Comparison of ENCODE assay signal across 19 cellular contexts in genomic region chr9:9799287-9799686, GRCh38.
DNase-seq lines count a peak whose midpoint lies in the region; ATAC-seq and TF ChIP-seq lines count a peak whose summit lies in the region.
"Had no signal": no experiment of that assay in that cellular context is flagged by ENCODE, and none has a peak within 500 bp of the region (broad histone marks: within the 10 kb centered on the region; RNA-seq: fewer than 3 reads in every experiment).

No MANE protein-coding gene starts in this region.

- no peak overlapping the region; the same call in 1 of the 2 replicates for H3K27ac Mint-ChIP-seq in GM23338
- H3K27ac Mint-ChIP-seq: CD14-positive monocyte; CD8-positive, alpha-beta T cell; H9; IgD-negative memory B cell had no signal

- no peaks in the 10 kb centered on the region for H3K36me3 Mint-ChIP-seq in GM23338 (ENCODE audit: low read depth)
- H3K36me3 Mint-ChIP-seq: CD14-positive monocyte; CD8-positive, alpha-beta T cell; IgD-negative memory B cell had no signal

- H3K36me3 ChIP-seq in spleen (no peaks in the 10 kb centered on the region), GM23338 (ENCODE audit: insufficient read depth) (no peaks in the 10 kb centered on the region)
- H3K36me3 ChIP-seq: BE2C had no signal

- no peak overlapping the region for H2AFZ ChIP-seq in GM23338

- H3K9me3 Mint-ChIP-seq in GM23338, result no peaks in the 10 kb centered on the region
- H3K9me3 Mint-ChIP-seq: CD14-positive monocyte; CD8-positive, alpha-beta T cell; H9; IgD-negative memory B cell had no signal

- H3K4me3 ChIP-seq in spleen (no peak overlapping the region), GM23338 (no peak overlapping the region)
- H3K4me3 ChIP-seq: A549 had no signal

- TF ChIP-seq POLR2A in spleen (IDR thresholded peaks at IDR 0.05), result no peak

- no peaks in the 10 kb centered on the region for H3K9me2 ChIP-seq in GM23338 (ENCODE audit: insufficient read depth)

- H3K4me1 Mint-ChIP-seq in GM23338, result peaks cover 20% of the 10 kb centered on the region; the same call in 2 of the 3 replicates
- H3K4me1 Mint-ChIP-seq: CD14-positive monocyte had no signal

- no peak overlapping the region for H3K4me2 ChIP-seq in GM23338
- H3K4me2 ChIP-seq: A549 had no signal

- intact Hi-C loops in spleen (cut with DNase I; ENCODE audit: low total_unique reads), result no loop called here

- H3K4me3 Mint-ChIP-seq in GM23338, result no peak overlapping the region
- H3K4me3 Mint-ChIP-seq: CD14-positive monocyte; CD8-positive, alpha-beta T cell; H9; IgD-negative memory B cell had no signal

- TF ChIP-seq CTCF in spleen (IDR thresholded peaks at IDR 0.05 in 8 of 11, conservative IDR thresholded peaks at IDR 0.05 in 3 of 11), result no peak
- TF ChIP-seq CTCF in GM23338 (conservative IDR thresholded peaks at IDR 0.05; ENCODE audit: low read depth in 2 of 2), result no peak

- no peaks in the 10 kb centered on the region for H3F3A ChIP-seq in GM23338 (replicated peaks; ENCODE audit: low read depth)

- no peaks in the 10 kb centered on the region for H3K27me3 Mint-ChIP-seq in GM23338 (ENCODE audit: insufficient read depth, low read depth, poor library complexity)
- H3K27me3 Mint-ChIP-seq: IgD-negative memory B cell had no signal

- H3K27ac ChIP-seq in spleen (no peak overlapping the region), GM23338 (ENCODE audit: low read depth) (no peak overlapping the region)
- H3K27ac ChIP-seq: A549 had no signal

- WGBS in spleen, 5 donors, result 81 to 98% (median 88%) methylated on average over 1 of the region's 1 CpG

- no peaks in the 10 kb centered on the region for H3K9me3 ChIP-seq in spleen
- H3K9me3 ChIP-seq: A549, BE2C had no signal

- H3K79me2 ChIP-seq in GM23338 (replicated peaks; ENCODE audit: insufficient read depth), result no peaks in the 10 kb centered on the region

- peak; percentile 52 for ATAC-seq in GM19043 (IDR thresholded peaks at IDR 0.05; ENCODE audit: low read depth, unreplicated experiment)
- peak; percentile 47 for ATAC-seq in HG02759 (IDR thresholded peaks at IDR 0.05; ENCODE audit: unreplicated experiment)
- peak; percentile 75 for ATAC-seq in HG03432 (IDR thresholded peaks at IDR 0.05; ENCODE audit: unreplicated experiment)
- ATAC-seq in GM23338, result no peak
- ATAC-seq: A549; CD8-positive, alpha-beta T cell had no signal

- H3K4me1 ChIP-seq in spleen (no peaks in the 10 kb centered on the region), GM23338 (ENCODE audit: insufficient read depth) (peaks cover 13% of the 10 kb centered on the region)
- H3K4me1 ChIP-seq: A549, BE2C had no signal

- DNase-seq in spleen, result no peak
- DNase-seq in activated T-cell treated with anti-CD3 and anti-CD28 coated beads for 4 hours, result no peak
- no peak for DNase-seq in NCI-H82 (lab: John Stamatoyannopoulos, UW)
- no peak for DNase-seq in GM23338 (ENCODE audit: low spot score)
- DNase-seq: BE2C; CD8-positive, alpha-beta T cell; COR-L47; DMS153; DND-41; GDM1; GOT3; H9; KG1 had no signal

- H3K27me3 ChIP-seq in spleen (replicated peaks in 1 of 7), result no peaks in the 10 kb centered on the region
- H3K27me3 ChIP-seq in GM23338 (ENCODE audit: insufficient read depth), result no peaks in the 10 kb centered on the region
- H3K27me3 ChIP-seq: BE2C had no signal

- no peaks in the 10 kb centered on the region for H4K20me1 ChIP-seq in GM23338 (replicated peaks; ENCODE audit: insufficient read depth)

TF ChIP-seq in GM23338, 12 proteins besides CTCF, POLR2A, EP300 and RAD21 (continues in another document):
- TF ChIP-seq NANOG (IDR thresholded peaks at IDR 0.05; ENCODE audit: borderline replicate concordance) (no peak), POLR2AphosphoS5 (IDR thresholded peaks at IDR 0.05; ENCODE audit: low read depth) (no peak), ZNF114 (CRISPR knock-in tag; IDR thresholded peaks at IDR 0.05) (no peak), ZNF331 (CRISPR knock-in tag; IDR thresholded peaks at IDR 0.05; ENCODE audit: low read depth) (no peak), STAT1 (IDR thresholded peaks at IDR 0.05; ENCODE audit: unreplicated experiment) (no peak), REST (IDR thresholded peaks at IDR 0.05; ENCODE audit: unreplicated experiment) (no peak), EZH2 (IDR thresholded peaks at IDR 0.05; ENCODE audit: low read depth, unreplicated experiment) (no peak), CREB1 (CRISPR knock-in tag; IDR thresholded peaks at IDR 0.05; ENCODE audit: low read depth) (no peak)
- TF ChIP-seq, protein P1, sequence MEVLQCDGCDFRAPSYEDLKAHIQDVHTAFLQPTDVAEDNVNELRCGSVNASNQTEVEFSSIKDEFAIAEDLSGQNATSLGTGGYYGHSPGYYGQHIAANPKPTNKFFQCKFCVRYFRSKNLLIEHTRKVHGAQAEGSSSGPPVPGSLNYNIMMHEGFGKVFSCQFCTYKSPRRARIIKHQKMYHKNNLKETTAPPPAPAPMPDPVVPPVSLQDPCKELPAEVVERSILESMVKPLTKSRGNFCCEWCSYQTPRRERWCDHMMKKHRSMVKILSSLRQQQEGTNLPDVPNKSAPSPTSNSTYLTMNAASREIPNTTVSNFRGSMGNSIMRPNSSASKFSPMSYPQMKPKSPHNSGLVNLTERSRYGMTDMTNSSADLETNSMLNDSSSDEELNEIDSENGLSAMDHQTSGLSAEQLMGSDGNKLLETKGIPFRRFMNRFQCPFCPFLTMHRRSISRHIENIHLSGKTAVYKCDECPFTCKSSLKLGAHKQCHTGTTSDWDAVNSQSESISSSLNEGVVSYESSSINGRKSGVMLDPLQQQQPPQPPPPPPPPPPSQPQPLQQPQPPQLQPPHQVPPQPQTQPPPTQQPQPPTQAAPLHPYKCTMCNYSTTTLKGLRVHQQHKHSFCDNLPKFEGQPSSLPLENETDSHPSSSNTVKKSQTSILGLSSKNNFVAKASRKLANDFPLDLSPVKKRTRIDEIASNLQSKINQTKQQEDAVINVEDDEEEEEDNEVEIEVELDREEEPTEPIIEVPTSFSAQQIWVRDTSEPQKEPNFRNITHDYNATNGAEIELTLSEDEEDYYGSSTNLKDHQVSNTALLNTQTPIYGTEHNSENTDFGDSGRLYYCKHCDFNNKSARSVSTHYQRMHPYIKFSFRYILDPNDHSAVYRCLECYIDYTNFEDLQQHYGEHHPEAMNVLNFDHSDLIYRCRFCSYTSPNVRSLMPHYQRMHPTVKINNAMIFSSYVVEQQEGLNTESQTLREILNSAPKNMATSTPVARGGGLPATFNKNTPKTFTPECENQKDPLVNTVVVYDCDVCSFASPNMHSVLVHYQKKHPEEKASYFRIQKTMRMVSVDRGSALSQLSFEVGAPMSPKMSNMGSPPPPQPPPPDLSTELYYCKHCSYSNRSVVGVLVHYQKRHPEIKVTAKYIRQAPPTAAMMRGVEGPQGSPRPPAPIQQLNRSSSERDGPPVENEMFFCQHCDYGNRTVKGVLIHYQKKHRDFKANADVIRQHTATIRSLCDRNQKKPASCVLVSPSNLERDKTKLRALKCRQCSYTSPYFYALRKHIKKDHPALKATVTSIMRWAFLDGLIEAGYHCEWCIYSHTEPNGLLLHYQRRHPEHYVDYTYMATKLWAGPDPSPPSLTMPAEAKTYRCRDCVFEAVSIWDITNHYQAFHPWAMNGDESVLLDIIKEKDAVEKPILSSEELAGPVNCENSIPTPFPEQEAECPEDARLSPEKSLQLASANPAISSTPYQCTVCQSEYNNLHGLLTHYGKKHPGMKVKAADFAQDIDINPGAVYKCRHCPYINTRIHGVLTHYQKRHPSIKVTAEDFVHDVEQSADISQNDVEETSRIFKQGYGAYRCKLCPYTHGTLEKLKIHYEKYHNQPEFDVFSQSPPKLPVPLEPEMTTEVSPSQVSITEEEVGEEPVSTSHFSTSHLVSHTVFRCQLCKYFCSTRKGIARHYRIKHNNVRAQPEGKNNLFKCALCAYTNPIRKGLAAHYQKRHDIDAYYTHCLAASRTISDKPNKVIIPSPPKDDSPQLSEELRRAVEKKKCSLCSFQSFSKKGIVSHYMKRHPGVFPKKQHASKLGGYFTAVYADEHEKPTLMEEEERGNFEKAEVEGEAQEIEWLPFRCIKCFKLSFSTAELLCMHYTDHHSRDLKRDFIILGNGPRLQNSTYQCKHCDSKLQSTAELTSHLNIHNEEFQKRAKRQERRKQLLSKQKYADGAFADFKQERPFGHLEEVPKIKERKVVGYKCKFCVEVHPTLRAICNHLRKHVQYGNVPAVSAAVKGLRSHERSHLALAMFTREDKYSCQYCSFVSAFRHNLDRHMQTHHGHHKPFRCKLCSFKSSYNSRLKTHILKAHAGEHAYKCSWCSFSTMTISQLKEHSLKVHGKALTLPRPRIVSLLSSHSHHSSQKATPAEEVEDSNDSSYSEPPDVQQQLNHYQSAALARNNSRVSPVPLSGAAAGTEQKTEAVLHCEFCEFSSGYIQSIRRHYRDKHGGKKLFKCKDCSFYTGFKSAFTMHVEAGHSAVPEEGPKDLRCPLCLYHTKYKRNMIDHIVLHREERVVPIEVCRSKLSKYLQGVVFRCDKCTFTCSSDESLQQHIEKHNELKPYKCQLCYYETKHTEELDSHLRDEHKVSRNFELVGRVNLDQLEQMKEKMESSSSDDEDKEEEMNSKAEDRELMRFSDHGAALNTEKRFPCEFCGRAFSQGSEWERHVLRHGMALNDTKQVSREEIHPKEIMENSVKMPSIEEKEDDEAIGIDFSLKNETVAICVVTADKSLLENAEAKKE (CRISPR knock-in tag; IDR thresholded peaks at IDR 0.05), result no peak
